Comparison of ENCODE assay signal across 11 cellular contexts in the genomic region with DNA sequence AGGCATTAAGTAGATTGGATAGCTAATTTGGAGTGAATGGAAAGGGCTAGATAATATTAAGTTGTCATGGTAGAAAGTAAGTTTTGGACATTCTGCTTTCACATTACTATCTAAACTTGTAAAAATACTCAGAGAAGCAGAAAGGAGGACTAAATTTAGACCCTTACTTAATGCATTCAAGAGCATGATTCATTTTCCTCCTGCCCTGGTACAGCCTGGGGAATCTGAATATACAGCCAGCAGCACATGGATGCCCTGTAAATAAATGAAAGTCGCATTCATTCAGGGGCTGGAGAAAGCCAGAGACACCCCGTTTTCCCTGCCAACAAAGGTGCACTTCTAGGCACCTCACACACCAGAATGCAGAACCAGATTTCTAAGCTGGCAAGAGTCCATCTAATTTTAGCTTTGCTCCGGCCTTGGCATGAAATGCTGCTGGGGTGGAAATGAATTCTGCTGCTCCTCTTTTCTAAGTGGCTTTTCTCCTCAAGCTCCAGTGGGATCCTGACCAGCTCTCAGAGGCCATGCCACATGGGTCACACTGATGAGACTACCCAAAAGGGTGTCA.
DNase-seq lines count a peak whose midpoint lies in the region; ATAC-seq lines count a peak whose summit lies in the region.
"Had no signal": no experiment of that assay in that cellular context is flagged by ENCODE, and none has a peak within 500 bp of the region (broad histone marks: within the 10 kb centered on the region; RNA-seq: fewer than 3 reads in every experiment).

No MANE protein-coding gene starts in this region.

- H3K9me3 Mint-ChIP-seq in naive thymus-derived CD4-positive, alpha-beta T cell = peaks cover 0 to 3% (median 0%) of the 10 kb centered on the region in 11 donors
- H3K9me3 Mint-ChIP-seq: activated T-cell treated with anti-CD3 and anti-CD28 coated beads, Interleukin-2, amount 50 U/mL, for 4 hours; T-cell had no signal

- H3K36me3 Mint-ChIP-seq in naive thymus-derived CD4-positive, alpha-beta T cell = no peaks in the 10 kb centered on the region
- H3K36me3 Mint-ChIP-seq: T-cell had no signal

- no peaks in the 10 kb centered on the region for H3K9me3 ChIP-seq in aorta (ENCODE audit: control insufficient read depth, low read length)
- no peaks in the 10 kb centered on the region for H3K9me3 ChIP-seq in naive thymus-derived CD4-positive, alpha-beta T cell (ENCODE audit: control insufficient read depth in 2 of 3, low read length in 3 of 3)

- CTCF ChIA-PET in naive thymus-derived CD4-positive, alpha-beta T cell (lab: Charles Lee) = no interaction called here

- ATAC-seq in Right ventricle myocardium inferior = peak; percentile 41
- peak; percentile 81 for ATAC-seq in aorta (ENCODE audit: low FRiP score)
- no peak for ATAC-seq in naive thymus-derived CD4-positive, alpha-beta T cell
- ATAC-seq: activated T-cell treated with anti-CD3 and anti-CD28 coated beads, Interleukin-2, amount 50 U/mL, for 4 hours; T-cell had no signal

- H3K27me3 ChIP-seq in aorta (ENCODE audit: control insufficient read depth in 1 of 2, insufficient read depth in 2 of 2, low read length in 1 of 2) = no peaks in the 10 kb centered on the region
- no peaks in the 10 kb centered on the region for H3K27me3 ChIP-seq in naive thymus-derived CD4-positive, alpha-beta T cell (ENCODE audit: control insufficient read depth in 2 of 2, insufficient read depth in 2 of 2, low read length in 2 of 2)

- no peaks in the 10 kb centered on the region for H3K36me3 ChIP-seq in aorta (ENCODE audit: control insufficient read depth in 1 of 2, insufficient read depth in 2 of 2, low read length in 1 of 2)
- no peaks in the 10 kb centered on the region for H3K36me3 ChIP-seq in naive thymus-derived CD4-positive, alpha-beta T cell (ENCODE audit: control insufficient read depth in 2 of 3, insufficient read depth in 3 of 3, low read length in 3 of 3)

- H3K27me3 Mint-ChIP-seq in naive thymus-derived CD4-positive, alpha-beta T cell = peaks cover 0 to 3% (median 0%) of the 10 kb centered on the region in 5 donors

- no peak overlapping the region for H3K27ac Mint-ChIP-seq in naive thymus-derived CD4-positive, alpha-beta T cell
- H3K27ac Mint-ChIP-seq: T-cell had no signal

- intact Hi-C loops in Right ventricle myocardium inferior (cut with DNase I) = no loop called here
- intact Hi-C loops in cardiac septum (cut with DNase I) = loop anchor here (2.0 kb wide), 1 partner anchor 166 kb away; no protein-coding TSS in a partner anchor
- intact Hi-C loops in aorta (cut with DNase I) = loop anchor here in 1 of 2 donors (5.0 kb wide), 1 partner anchor 175 kb away; a partner anchor contains a TSS
- intact Hi-C loops in naive thymus-derived CD4-positive, alpha-beta T cell (cut with micrococcal nuclease) = no loop called here

- no peak overlapping the region for H3K4me3 ChIP-seq in aorta (ENCODE audit: low read length in 2 of 2)
- H3K4me3 ChIP-seq in naive thymus-derived CD4-positive, alpha-beta T cell (ENCODE audit: low read length) = no peak overlapping the region

- POLR2A ChIA-PET in naive thymus-derived CD4-positive, alpha-beta T cell (lab: Charles Lee) = no interaction called here

- no peaks in the 10 kb centered on the region for H3K4me1 Mint-ChIP-seq in naive thymus-derived CD4-positive, alpha-beta T cell
- H3K4me1 Mint-ChIP-seq: T-cell had no signal

- 2 to 6% methylated on average over 3 of the region's 3 CpGs for WGBS in aorta, 2 donors

- H3K27ac ChIP-seq in aorta (ENCODE audit: low read depth in 1 of 2, low read length in 2 of 2) = peak overlapping the region; percentile 99 to 100
- no peak overlapping the region for H3K27ac ChIP-seq in naive thymus-derived CD4-positive, alpha-beta T cell (ENCODE audit: low read depth, low read length)

- DNase-seq in Right ventricle myocardium inferior (ENCODE audit: missing footprints) = no peak
- DNase-seq in cardiac septum (ENCODE audit: low spot score) = no peak
- DNase-seq in fibroblast of gingiva (ENCODE audit: low read depth) = peak; percentile 69
- peak; percentile 80 for DNase-seq in myocyte (ENCODE audit: low read depth)
- DNase-seq in aorta = no peak
- no peak for DNase-seq in stimulated activated CD4-positive, alpha-beta T cell treated with anti-CD3 and anti-CD28 coated beads, Interleukin-4, amount 100 ng/mL, for 4 hours
- no peak for DNase-seq in activated CD4-positive, alpha-beta T cell treated with anti-CD3 and anti-CD28 coated beads for 1 hour
- no peak for DNase-seq in naive thymus-derived CD4-positive, alpha-beta T cell
- DNase-seq: ACHN; activated T-cell treated with anti-CD3 and anti-CD28 coated beads, Interleukin-2, amount 50 U/mL, for 4 hours; T-cell had no signal

- peaks cover 14 to 17% of the 10 kb centered on the region in 2 donors for H3K4me1 ChIP-seq in aorta (ENCODE audit: control insufficient read depth in 1 of 2, insufficient read depth in 2 of 2, low read length in 2 of 2)
- H3K4me1 ChIP-seq in naive thymus-derived CD4-positive, alpha-beta T cell (ENCODE audit: control insufficient read depth in 2 of 2, insufficient read depth in 2 of 2, low read length in 2 of 2) = no peaks in the 10 kb centered on the region

- no peak overlapping the region for H3K4me3 Mint-ChIP-seq in naive thymus-derived CD4-positive, alpha-beta T cell
- H3K4me3 Mint-ChIP-seq: activated T-cell treated with anti-CD3 and anti-CD28 coated beads, Interleukin-2, amount 50 U/mL, for 4 hours; T-cell had no signal

Comparison
In these comparisons a context has a peak if more than half of its experiments do, and no peak if none do; other contexts are left out.
1. DNase-seq: peak in fibroblast of gingiva (single experiment) and myocyte (single experiment); none in Right ventricle myocardium inferior (single experiment), cardiac septum (single experiment), aorta (0 of 2), stimulated activated CD4-positive, alpha-beta T cell treated with anti-CD3 and anti-CD28 coated beads, Interleukin-4, amount 100 ng/mL, for 4 hours (0 of 2), activated CD4-positive, alpha-beta T cell treated with anti-CD3 and anti-CD28 coated beads for 1 hour (single experiment) and naive thymus-derived CD4-positive, alpha-beta T cell (0 of 9).